ENCODE assay signal across 1 cellular context in the genomic region with DNA sequence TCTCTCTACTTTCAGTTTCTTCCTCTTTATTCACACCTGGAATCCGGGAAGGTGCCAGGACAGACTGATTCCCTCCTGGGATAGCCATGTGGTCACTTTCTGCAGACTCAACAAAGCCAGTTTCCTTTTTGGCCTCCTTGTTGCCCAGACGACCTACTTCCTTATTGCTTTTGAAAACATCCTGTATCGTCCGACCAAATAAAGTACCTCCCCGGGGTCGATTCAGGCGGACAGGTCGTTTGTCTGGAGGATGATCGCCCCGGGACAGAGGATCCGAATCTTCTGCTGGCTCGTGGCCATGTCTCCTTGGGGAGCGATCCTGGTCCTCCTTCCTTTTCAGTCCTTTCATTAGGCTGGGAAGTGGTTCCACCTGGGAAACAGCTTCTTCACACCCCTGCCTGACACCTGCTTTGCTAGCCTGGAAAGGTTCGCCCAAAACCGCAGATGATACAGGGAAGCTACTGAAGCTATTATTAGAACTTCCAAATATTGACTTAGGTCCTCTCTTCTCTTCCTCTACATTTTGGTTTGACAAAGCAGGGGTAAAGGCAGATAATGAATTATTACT.
TF ChIP-seq lines count a peak whose summit lies in the region.

No MANE protein-coding gene starts in this region.

TF ChIP-seq in A549, 52 proteins besides CTCF, POLR2A, EP300 and RAD21 (continued from another document):
- no peak for TF ChIP-seq CBX2 (IDR thresholded peaks at IDR 0.05; ENCODE audit: borderline replicate concordance, low read depth)
- no peak for TF ChIP-seq CBX8 (IDR thresholded peaks at IDR 0.05)
- TF ChIP-seq RNF2 (IDR thresholded peaks at IDR 0.05; ENCODE audit: borderline replicate concordance, low read depth): no peak
- TF ChIP-seq POLR2AphosphoS2 (conservative IDR thresholded peaks at IDR 0.05; ENCODE audit: low read length): no peak
- TF ChIP-seq, protein P1, sequence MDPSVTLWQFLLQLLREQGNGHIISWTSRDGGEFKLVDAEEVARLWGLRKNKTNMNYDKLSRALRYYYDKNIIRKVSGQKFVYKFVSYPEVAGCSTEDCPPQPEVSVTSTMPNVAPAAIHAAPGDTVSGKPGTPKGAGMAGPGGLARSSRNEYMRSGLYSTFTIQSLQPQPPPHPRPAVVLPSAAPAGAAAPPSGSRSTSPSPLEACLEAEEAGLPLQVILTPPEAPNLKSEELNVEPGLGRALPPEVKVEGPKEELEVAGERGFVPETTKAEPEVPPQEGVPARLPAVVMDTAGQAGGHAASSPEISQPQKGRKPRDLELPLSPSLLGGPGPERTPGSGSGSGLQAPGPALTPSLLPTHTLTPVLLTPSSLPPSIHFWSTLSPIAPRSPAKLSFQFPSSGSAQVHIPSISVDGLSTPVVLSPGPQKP (IDR thresholded peaks at IDR 0.05; ENCODE audit: low read depth, low read length): no peak
- TF ChIP-seq MAZ (IDR thresholded peaks at IDR 0.05; ENCODE audit: borderline replicate concordance, low read depth, low read length): no peak
- TF ChIP-seq SREBF2 (IDR thresholded peaks at IDR 0.05): no peak
